ENCODE assay signal across 27 cellular contexts in the genomic region with DNA sequence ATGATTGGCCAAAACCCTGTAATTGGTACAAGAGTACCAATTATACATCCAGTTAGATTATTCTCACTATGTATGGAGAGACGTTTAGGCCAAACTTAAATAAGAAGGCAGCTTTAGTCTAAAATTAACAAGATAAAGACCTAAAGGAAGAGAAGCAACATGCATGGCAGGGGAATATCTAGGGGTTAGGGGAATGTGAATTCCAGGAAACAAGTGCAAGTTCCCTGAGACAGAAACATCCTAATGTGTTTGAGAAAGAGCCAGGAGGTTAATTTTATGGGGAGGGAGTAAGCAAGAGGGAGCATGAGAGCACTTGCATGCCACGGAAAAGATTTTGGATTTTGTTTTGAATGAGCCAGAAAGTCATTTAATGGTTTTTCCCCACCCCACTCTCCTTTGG.
"Had no signal": no experiment of that assay in that cellular context is flagged by ENCODE, and none has a peak within 500 bp of the region (broad histone marks: within the 10 kb centered on the region; RNA-seq: fewer than 3 reads in every experiment).

No MANE protein-coding gene starts in this region.

- H3K4me2 ChIP-seq: hepatocyte, neural progenitor cell had no signal

- H3K4me1 ChIP-seq: gastrocnemius medialis, heart left ventricle, left lung, neural progenitor cell, parathyroid adenoma, tibial nerve, upper lobe of left lung had no signal

- H3K36me3 Mint-ChIP-seq: neural progenitor cell; stimulated activated naive B cell treated with anti-CD40 and anti-IgM and Interleukin-4, amounts not matched to agents 10 μg/mL and 1 μg/mL and 100 μg/mL, for 72 hours had no signal

- H3K9me3 Mint-ChIP-seq: naive thymus-derived CD4-positive, alpha-beta T cell; nephron; neural progenitor cell; stimulated activated naive B cell treated with anti-CD40 and anti-IgM and Interleukin-4, amounts not matched to agents 10 μg/mL and 1 μg/mL and 100 μg/mL, for 72 hours; stimulated activated naive CD8-positive, alpha-beta T cell treated with anti-CD3 and anti-CD28 coated beads, Interleukin-15, Interleukin-2, amounts not matched to agents 100 ng/mL and 50 ng/mL, for 24 hours had no signal

- H3K27me3 ChIP-seq: gastrocnemius medialis, heart left ventricle, hepatocyte, neural progenitor cell, right lobe of liver, tibial nerve, upper lobe of left lung had no signal

- H3K27me3 Mint-ChIP-seq: progenitor cell of endocrine pancreas had no signal

- H3K36me3 ChIP-seq: gastrocnemius medialis, heart left ventricle, left lung, neural progenitor cell, right lobe of liver, thoracic aorta, tibial nerve, upper lobe of left lung had no signal

- H3K4me3 ChIP-seq: gastrocnemius medialis, heart left ventricle, hepatocyte, left lung, neural progenitor cell, right lobe of liver, thoracic aorta, tibial nerve, upper lobe of left lung had no signal

- H3K79me2 ChIP-seq: hepatocyte, parathyroid adenoma had no signal

- FAIRE-seq: islet of Langerhans, small intestine, urothelium cell line had no signal

- ATAC-seq: gastrocnemius medialis; heart left ventricle; left cardiac atrium; left lung; naive thymus-derived CD4-positive, alpha-beta T cell; stimulated activated naive B cell treated with anti-CD40 and anti-IgM and Interleukin-4, amounts not matched to agents 10 μg/mL and 1 μg/mL and 100 μg/mL, for 72 hours had no signal

- H3K27ac ChIP-seq: epithelial cell of prostate, gastrocnemius medialis, heart left ventricle, hepatocyte, left lung, neural progenitor cell, parathyroid adenoma, right lobe of liver, thoracic aorta, tibial nerve, upper lobe of left lung had no signal

- H3K9ac ChIP-seq: neural progenitor cell, parathyroid adenoma had no signal

- H3K4me3 Mint-ChIP-seq: naive thymus-derived CD4-positive, alpha-beta T cell; nephron; neural progenitor cell; stimulated activated naive B cell treated with anti-CD40 and anti-IgM and Interleukin-4, amounts not matched to agents 10 μg/mL and 1 μg/mL and 100 μg/mL, for 72 hours; stimulated activated naive CD8-positive, alpha-beta T cell treated with anti-CD3 and anti-CD28 coated beads, Interleukin-15, Interleukin-2, amounts not matched to agents 100 ng/mL and 50 ng/mL, for 24 hours had no signal

- H3K9me3 ChIP-seq: gastrocnemius medialis, heart left ventricle, left lung, right lobe of liver, thoracic aorta, tibial nerve, upper lobe of left lung had no signal

- H2AFZ ChIP-seq: hepatocyte, neural progenitor cell, parathyroid adenoma had no signal

- H3K4me1 Mint-ChIP-seq: naive thymus-derived CD4-positive, alpha-beta T cell; nephron; neural progenitor cell; stimulated activated naive B cell treated with anti-CD40 and anti-IgM and Interleukin-4, amounts not matched to agents 10 μg/mL and 1 μg/mL and 100 μg/mL, for 72 hours had no signal

- DNase-seq: cortex of kidney; effector CD4-positive, alpha-beta T cell; foreskin fibroblast; gastrocnemius medialis; heart left ventricle; left cardiac atrium; left lung; mesendoderm; midbrain; naive thymus-derived CD4-positive, alpha-beta T cell; right lobe of liver; small intestine; stimulated activated CD4-positive, alpha-beta T cell treated with anti-CD3 and anti-CD28 coated beads, Interleukin-15, amount 100 ng/mL, for 24 hours; stimulated activated CD4-positive, alpha-beta T cell treated with anti-CD3 and anti-CD28 coated beads, Interleukin-2, amount 100 ng/mL, for 48 hours; stimulated activated naive B cell treated with anti-CD40 and anti-IgM and Interleukin-4, amounts not matched to agents 10 μg/mL and 1 μg/mL and 100 μg/mL, for 72 hours; upper lobe of left lung had no signal

- H3K27ac Mint-ChIP-seq: naive thymus-derived CD4-positive, alpha-beta T cell; nephron; neural progenitor cell; stimulated activated naive B cell treated with anti-CD40 and anti-IgM and Interleukin-4, amounts not matched to agents 10 μg/mL and 1 μg/mL and 100 μg/mL, for 72 hours; stimulated activated naive CD8-positive, alpha-beta T cell treated with anti-CD3 and anti-CD28 coated beads, Interleukin-15, Interleukin-2, amounts not matched to agents 100 ng/mL and 50 ng/mL, for 24 hours had no signal
